In genomic region chr5:149990518-149991376, GRCh38 we compare ENCODE assay signal across 7 cellular contexts.
DNase-seq lines count a peak whose midpoint lies in the region; ATAC-seq and TF ChIP-seq lines count a peak whose summit lies in the region.

No MANE protein-coding gene starts in this region.

- peak; percentile 84 for ATAC-seq in HG03095 (IDR thresholded peaks at IDR 0.05; ENCODE audit: unreplicated experiment)

- in situ Hi-C loops in GM13976 (cut with MboI; ENCODE audit: low sequenced_read_pairs, unreplicated experiment), result no loop called here

- TF ChIP-seq CTCF in GM13976 (IDR thresholded peaks at IDR 0.05; ENCODE audit: borderline replicate concordance, control extremely low read depth, extremely low read depth, insufficient read depth, missing control alignments), result peak; percentile 89

- DNase-seq in GM13976 (ENCODE audit: low spot score) (peak; percentile 65), NCI-H2227 treated with DMSO at 0.1 percent for 48 hours (lab: John Stamatoyannopoulos, UW) (peak; percentile 65), kidney glomerular epithelial cell (lab: John Stamatoyannopoulos, UW) (peak; percentile 72)
- peak; percentile 7 to 53 (median 37) for DNase-seq in activated CD4-positive, CD25-positive, alpha-beta regulatory T cell (lab: John Stamatoyannopoulos, UW)
- DNase-seq in central memory CD4-positive, alpha-beta T cell, result peak; percentile 59
- DNase-seq in stimulated activated CD4-positive, alpha-beta T cell treated with anti-CD3 and anti-CD28 coated beads, Interleukin-4, amount 100 ng/mL, for 24 hours, result peak; percentile 74

Comparison
In these comparisons a context has a peak if more than half of its experiments do, and no peak if none do; other contexts are left out.
1. Peak in every context shown above with its lines: DNase-seq and ATAC-seq.